18 cellular contexts compared by ENCODE assay signal in genomic region chr1:34790985-34791384, GRCh38. TPM values are rescaled to one million over a fixed set of nuclear protein-coding genes. Genes with fewer than 3 reads are reported as not detected.
"Had no signal": no experiment of that assay in that cellular context is flagged by ENCODE, and none has a peak within 500 bp of the region (broad histone marks: within the 10 kb centered on the region; RNA-seq: fewer than 3 reads in every experiment).

No MANE protein-coding gene starts in this region.

- H3K27ac Mint-ChIP-seq: activated CD8-positive, alpha-beta T cell treated with anti-CD3 and anti-CD28 coated beads for 36 hours; dendritic cell treated with granulocyte-macrophage colony-stimulating factor and Interleukin-4, amounts not matched to agents 40 ng/mL and 50 ng/mL, for 4 days; effector memory CD8-positive, alpha-beta T cell; naive thymus-derived CD4-positive, alpha-beta T cell had no signal

- H3K9me3 ChIP-seq: neutrophil, prostate gland had no signal

- DNase-seq: activated CD8-positive, alpha-beta memory T cell treated with anti-CD3 and anti-CD28 coated beads, Interleukin-2, amount 50 U/mL, for 4 hours; activated CD8-positive, alpha-beta T cell treated with anti-CD3 and anti-CD28 coated beads for 36 hours; central memory CD4-positive, alpha-beta T cell; effector memory CD8-positive, alpha-beta T cell; naive thymus-derived CD4-positive, alpha-beta T cell; stimulated activated CD4-positive, alpha-beta T cell treated with anti-CD3 and anti-CD28 coated beads, Interleukin-4, amount 100 ng/mL, for 4 hours; T-helper 1 cell had no signal

- H3K4me3 ChIP-seq: prostate gland, SK-N-MC, tibial nerve had no signal

- H3K36me3 Mint-ChIP-seq: naive thymus-derived CD4-positive, alpha-beta T cell had no signal

- ATAC-seq: activated CD8-positive, alpha-beta T cell treated with anti-CD3 and anti-CD28 coated beads for 36 hours; effector memory CD8-positive, alpha-beta T cell; naive thymus-derived CD4-positive, alpha-beta T cell had no signal

- H3K4me3 Mint-ChIP-seq: activated CD8-positive, alpha-beta T cell treated with anti-CD3 and anti-CD28 coated beads for 36 hours; dendritic cell treated with granulocyte-macrophage colony-stimulating factor and Interleukin-4, amounts not matched to agents 40 ng/mL and 50 ng/mL, for 4 days; effector memory CD8-positive, alpha-beta T cell; naive thymus-derived CD4-positive, alpha-beta T cell had no signal

- H3K27ac ChIP-seq: epithelial cell of prostate, neutrophil, prostate gland, SK-N-MC, VCaP had no signal

- H3K4me1 ChIP-seq: prostate gland had no signal

- H3K36me3 ChIP-seq: neutrophil, prostate gland had no signal

- H3K9me3 Mint-ChIP-seq: activated CD8-positive, alpha-beta T cell treated with anti-CD3 and anti-CD28 coated beads for 36 hours; dendritic cell treated with granulocyte-macrophage colony-stimulating factor and Interleukin-4, amounts not matched to agents 40 ng/mL and 50 ng/mL, for 4 days; effector memory CD8-positive, alpha-beta T cell had no signal

- FAIRE-seq: astrocyte had no signal

RNA-seq across cellular contexts. Expression of gene GJA4, which starts 1.8 kb away (rescaled TPM):
- total RNA-seq: activated CD8-positive, alpha-beta T cell treated with anti-CD3 and anti-CD28 coated beads for 36 hours; astrocyte; kidney epithelial cell; naive thymus-derived CD4-positive, alpha-beta T cell had no signal
- polyA plus RNA-seq: naive thymus-derived CD4-positive, alpha-beta T cell had no signal

RNA-seq across cellular contexts. Expression of gene GJB3, which starts 10.0 kb away (rescaled TPM):
- total RNA-seq: activated CD8-positive, alpha-beta T cell treated with anti-CD3 and anti-CD28 coated beads for 36 hours; lung microvascular endothelial cell; mononuclear cell; naive thymus-derived CD4-positive, alpha-beta T cell had no signal
- polyA plus RNA-seq: naive thymus-derived CD4-positive, alpha-beta T cell had no signal

RNA-seq across cellular contexts. Expression of gene GJB4, which starts 31.4 kb away (rescaled TPM):
- total RNA-seq: activated CD8-positive, alpha-beta T cell treated with anti-CD3 and anti-CD28 coated beads for 36 hours; astrocyte; lung microvascular endothelial cell; mononuclear cell; naive thymus-derived CD4-positive, alpha-beta T cell; tibial nerve had no signal
- polyA plus RNA-seq: naive thymus-derived CD4-positive, alpha-beta T cell had no signal

RNA-seq across cellular contexts. Expression of gene GJB5, which starts 36.1 kb away (rescaled TPM):
- total RNA-seq: activated CD8-positive, alpha-beta T cell treated with anti-CD3 and anti-CD28 coated beads for 36 hours; astrocyte; kidney epithelial cell; lung microvascular endothelial cell; mononuclear cell; naive thymus-derived CD4-positive, alpha-beta T cell had no signal
- polyA plus RNA-seq: naive thymus-derived CD4-positive, alpha-beta T cell had no signal
